In genomic region chr6:32151131-32151884, GRCh38 we compare ENCODE assay signal across 10 cellular contexts. TPM values are rescaled to one million over a fixed set of nuclear protein-coding genes. Genes with fewer than 3 reads are reported as not detected.
DNase-seq lines count a peak whose midpoint lies in the region; ATAC-seq and TF ChIP-seq lines count a peak whose summit lies in the region.
"Had no signal": no experiment of that assay in that cellular context is flagged by ENCODE, and none has a peak within 500 bp of the region (broad histone marks: within the 10 kb centered on the region; RNA-seq: fewer than 3 reads in every experiment).

No MANE protein-coding gene starts in this region.

- H3K27me3 Mint-ChIP-seq in central memory CD8-positive, alpha-beta T cell: peaks cover 50% of the 10 kb centered on the region
- H3K27me3 Mint-ChIP-seq in mesothelial cell of epicardium (ENCODE audit: low read depth): peaks cover 5% of the 10 kb centered on the region

- peak overlapping the region; percentile 5 for H3K4me3 Mint-ChIP-seq in central memory CD8-positive, alpha-beta T cell
- peak overlapping the region; percentile 61 for H3K4me3 Mint-ChIP-seq in mesothelial cell of epicardium

- H3K4me1 Mint-ChIP-seq in central memory CD8-positive, alpha-beta T cell: peaks cover 68% of the 10 kb centered on the region
- H3K4me1 Mint-ChIP-seq in mesothelial cell of epicardium: peaks cover 49% of the 10 kb centered on the region

- H3K36me3 Mint-ChIP-seq in central memory CD8-positive, alpha-beta T cell (ENCODE audit: insufficient read depth): peaks cover 12% of the 10 kb centered on the region
- peaks cover 3% of the 10 kb centered on the region for H3K36me3 Mint-ChIP-seq in mesothelial cell of epicardium

- 29% methylated on average over 11 of the region's 11 CpGs for WGBS in urinary bladder

- peaks cover 39% of the 10 kb centered on the region for H3K4me1 ChIP-seq in left ventricle myocardium inferior
- no peaks in the 10 kb centered on the region for H3K4me1 ChIP-seq in urinary bladder (ENCODE audit: insufficient read depth)

- no peak overlapping the region for H3K27ac Mint-ChIP-seq in central memory CD8-positive, alpha-beta T cell (ENCODE audit: low read depth)
- peak overlapping the region; percentile 74 for H3K27ac Mint-ChIP-seq in mesothelial cell of epicardium

- no peaks in the 10 kb centered on the region for H3K9me3 Mint-ChIP-seq in central memory CD8-positive, alpha-beta T cell
- H3K9me3 Mint-ChIP-seq in mesothelial cell of epicardium: no peaks in the 10 kb centered on the region

- H3K4me3 ChIP-seq in left ventricle myocardium inferior (peak overlapping the region; percentile 82), urinary bladder (ENCODE audit: low read depth, low read length) (peak overlapping the region; percentile 43)

- H3K9me3 ChIP-seq in left ventricle myocardium inferior (replicated peaks): no peaks in the 10 kb centered on the region

- TF ChIP-seq CTCF in left ventricle myocardium inferior (IDR thresholded peaks at IDR 0.05; ENCODE audit: borderline replicate concordance) (no peak), mesothelial cell of epicardium (IDR thresholded peaks at IDR 0.05; ENCODE audit: unreplicated experiment) (no peak)

- no peak overlapping the region for H3K27ac ChIP-seq in left ventricle myocardium inferior (replicated peaks)
- no peak overlapping the region for H3K27ac ChIP-seq in urinary bladder (ENCODE audit: low read depth)

- ATAC-seq in Right ventricle myocardium superior (ENCODE audit: poor library complexity) (no peak), HG03342 (IDR thresholded peaks at IDR 0.05; ENCODE audit: unreplicated experiment) (no peak)
- no peak for ATAC-seq in central memory CD8-positive, alpha-beta T cell (replicated peaks; ENCODE audit: extremely low read depth, poor library complexity, severe bottlenecking)

- H3K36me3 ChIP-seq in left ventricle myocardium inferior (peaks cover 7% of the 10 kb centered on the region), urinary bladder (ENCODE audit: insufficient read depth) (no peaks in the 10 kb centered on the region)

- no peak for DNase-seq in left ventricle myocardium inferior
- DNase-seq in Right ventricle myocardium superior: no peak
- no peak for DNase-seq in central memory CD8-positive, alpha-beta T cell (ENCODE audit: low spot score in 2 of 2)
- no peak for DNase-seq in mesothelial cell of epicardium (ENCODE audit: low spot score in 2 of 2, unreplicated experiment in 2 of 2)
- no peak for DNase-seq in RKO (ENCODE audit: low spot score)
- DNase-seq in T1000 (lab: John Stamatoyannopoulos, UW): no peak
- DNase-seq: activated CD4-positive, alpha-beta T cell treated with anti-CD3 and anti-CD28 coated beads for 1 hour; NCI-H2107 had no signal

- intact Hi-C loops in left ventricle myocardium inferior (cut with micrococcal nuclease): no loop called here
- intact Hi-C loops in Right ventricle myocardium superior (cut with DNase I): no loop called here

- H3K27me3 ChIP-seq in left ventricle myocardium inferior (ENCODE audit: low read depth): peaks cover 52% of the 10 kb centered on the region

RNA-seq across cellular contexts. Expression of gene PRRT1, which starts 0.4 kb away (rescaled TPM):
- total RNA-seq in left ventricle myocardium inferior: 1.0 TPM
- total RNA-seq in Right ventricle myocardium superior: 0.51 TPM
- 3.0 to 4.5 TPM (median 3.4 TPM) in 3 replicates for total RNA-seq in mesothelial cell of epicardium
- total RNA-seq in urinary bladder: 0.42 TPM
- 10.8 TPM for polyA plus RNA-seq in urinary bladder

RNA-seq across cellular contexts. Expression of gene PPT2, which starts 2.6 kb away (rescaled TPM):
- 23.4 TPM for total RNA-seq in left ventricle myocardium inferior
- 20.4 TPM for total RNA-seq in Right ventricle myocardium superior
- 49.3 to 58.6 TPM (median 51.5 TPM) in 3 replicates for total RNA-seq in mesothelial cell of epicardium
- 29.6 TPM for total RNA-seq in urinary bladder
- polyA plus RNA-seq in urinary bladder: 20.0 TPM

RNA-seq across cellular contexts. Expression of gene EGFL8, which starts 13.1 kb away (rescaled TPM):
- total RNA-seq in left ventricle myocardium inferior: 9.2 TPM
- 6.1 TPM for total RNA-seq in Right ventricle myocardium superior
- total RNA-seq in mesothelial cell of epicardium: 45.7 to 48.3 TPM (median 45.7 TPM) in 3 replicates
- total RNA-seq in urinary bladder: 17.6 TPM
- 22.8 TPM for polyA plus RNA-seq in urinary bladder

RNA-seq across cellular contexts. Expression of gene FKBPL, which starts 21.2 kb away (rescaled TPM):
- total RNA-seq in left ventricle myocardium inferior (2.7 TPM), Right ventricle myocardium superior (2.5 TPM), mesothelial cell of epicardium (5.4 to 6.0 TPM (median 6.0 TPM) in 3 replicates), urinary bladder (3.0 TPM)
- polyA plus RNA-seq in urinary bladder: 5.6 TPM

RNA-seq across cellular contexts. Expression of gene ATF6B, which starts 23.3 kb away (rescaled TPM):
- total RNA-seq in left ventricle myocardium inferior: 29.1 TPM
- 21.5 TPM for total RNA-seq in Right ventricle myocardium superior
- 95.8 to 99.8 TPM (median 96.3 TPM) in 3 replicates for total RNA-seq in mesothelial cell of epicardium
- total RNA-seq in urinary bladder: 28.8 TPM
- polyA plus RNA-seq in urinary bladder: 68.3 TPM
